14 cellular contexts compared by ENCODE assay signal in genomic region chr15:82766201-82766600, GRCh38. TPM values are rescaled to one million over a fixed set of nuclear protein-coding genes. Genes with fewer than 3 reads are reported as not detected.
"Had no signal": no experiment of that assay in that cellular context is flagged by ENCODE, and none has a peak within 500 bp of the region (broad histone marks: within the 10 kb centered on the region; RNA-seq: fewer than 3 reads in every experiment).

No MANE protein-coding gene starts in this region.

RNA-seq across cellular contexts. Expression of gene FSD2, which starts 39.7 kb away (rescaled TPM):
- total RNA-seq: naive thymus-derived CD4-positive, alpha-beta T cell; natural killer cell; omental fat pad; osteocyte; posterior vena cava; renal cortical epithelial cell; right lobe of liver; sigmoid colon; subcutaneous adipose tissue; temporal lobe; thoracic aorta; ureter; vagina had no signal
- polyA plus RNA-seq: naive thymus-derived CD4-positive, alpha-beta T cell; neural cell; sigmoid colon had no signal
